38 cellular contexts compared by ENCODE assay signal in genomic region chr17:15379659-15380058, GRCh38. TPM values are rescaled to one million over a fixed set of nuclear protein-coding genes. Genes with fewer than 3 reads are reported as not detected.
"Had no signal": no experiment of that assay in that cellular context is flagged by ENCODE, and none has a peak within 500 bp of the region (broad histone marks: within the 10 kb centered on the region; RNA-seq: fewer than 3 reads in every experiment).

No MANE protein-coding gene starts in this region.

- H3K27ac ChIP-seq: KMS-11 had no signal

- H3K4me3 ChIP-seq: MG63 had no signal

- H3K36me3 ChIP-seq: MG63 had no signal

- H3K9me3 ChIP-seq: MG63 had no signal

- H3K4me2 ChIP-seq: KMS-11 had no signal

- H3K9ac ChIP-seq: KMS-11 had no signal

- H3K27me3 ChIP-seq: MG63 had no signal

- DNase-seq: Karpas-422, Kasumi-1, MG63, MM.1S, MV-4-11, NCI-H1048, NCI-H1092, NCI-H1092 treated with DMSO at 0.1 percent for 48 hours, NCI-H1105, NCI-H1105 treated with DMSO at 0.1 percent for 48 hours, NCI-H1417 treated with DMSO at 0.1 percent for 48 hours, NCI-H1436, NCI-H1436 treated with DMSO at 0.1 percent for 48 hours, NCI-H146, NCI-H1694, NCI-H1694 treated with DMSO at 0.1 percent for 48 hours, NCI-H187, NCI-H187 treated with DMSO at 0.1 percent for 48 hours, NCI-H1930, NCI-H2029, NCI-H2029 treated with DMSO at 0.1 percent for 48 hours, NCI-H2081, NCI-H2081 treated with DMSO at 0.1 percent for 48 hours, NCI-H2107, NCI-H2171, NCI-H2171 treated with DMSO at 0.1 percent for 48 hours, NCI-H2227 treated with DMSO at 0.1 percent for 48 hours, NCI-H226, NCI-H345, NCI-H446, NCI-H446 treated with DMSO at 0.1 percent for 48 hours, NCI-H510A, NCI-H510A treated with DMSO at 0.1 percent for 48 hours had no signal

RNA-seq across cellular contexts. Expression of gene TEKT3, which starts 38.3 kb away (rescaled TPM):
- total RNA-seq: LHCN-M2, M059J, MCF 10A, NCI-H460 had no signal
